ENCODE assay signal across 18 cellular contexts in the genomic region with DNA sequence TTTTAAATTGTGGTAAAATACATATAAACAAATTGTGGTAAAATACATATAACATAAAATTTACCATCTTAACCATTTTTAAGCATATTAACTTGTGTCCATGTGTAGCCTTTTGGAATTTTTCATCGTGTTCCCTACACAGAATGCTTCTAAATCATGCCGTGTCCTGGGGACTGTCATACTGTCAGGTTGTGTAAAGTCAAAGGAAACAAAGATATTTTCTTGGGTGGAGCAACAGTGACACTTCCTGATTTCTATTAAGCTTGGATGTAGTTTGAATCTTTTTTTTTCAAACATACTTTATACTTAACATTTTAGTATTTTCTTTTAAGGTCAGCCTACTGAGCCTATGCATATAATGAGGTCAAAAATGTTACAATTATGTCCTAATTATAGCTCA. TPM values are rescaled to one million over a fixed set of nuclear protein-coding genes. Genes with fewer than 3 reads are reported as not detected.
DNase-seq lines count a peak whose midpoint lies in the region; ATAC-seq and TF ChIP-seq lines count a peak whose summit lies in the region.
"Had no signal": no experiment of that assay in that cellular context is flagged by ENCODE, and none has a peak within 500 bp of the region (broad histone marks: within the 10 kb centered on the region; RNA-seq: fewer than 3 reads in every experiment).

No MANE protein-coding gene starts in this region.

- WGBS in heart right ventricle, 2 donors, result 19 to 24% methylated on average over 2 of the region's 2 CpGs
- 64 to 66% methylated on average over 2 of the region's 2 CpGs for WGBS in thyroid gland, 2 donors

- intact Hi-C loops in heart right ventricle (cut with DNase I) (no loop called here), Right ventricle myocardium superior (cut with DNase I) (no loop called here), thyroid gland (cut with DNase I) (no loop called here)

- H3K9ac ChIP-seq in mucosa of rectum (ENCODE audit: low read depth in 1 of 2, low read length in 2 of 2), result peak overlapping the region in 1 of 2 donors; percentile 36
- H3K9ac ChIP-seq: SK-N-SH had no signal

- H3K4me3 ChIP-seq in heart right ventricle (peak overlapping the region in 1 of 10 donors; percentile 3), Peyer's patch (no peak overlapping the region), mucosa of rectum (ENCODE audit: low read length in 2 of 2) (no peak overlapping the region), thyroid gland (replicated peaks in 1 of 3) (no peak overlapping the region)
- H3K4me3 ChIP-seq: ascending aorta had no signal

- H3K4me1 ChIP-seq in heart right ventricle (peaks cover 8 to 34% (median 24%) of the 10 kb centered on the region in 9 donors), Peyer's patch (peaks cover 0 to 11% (median 0%) of the 10 kb centered on the region in 4 donors), mucosa of rectum (ENCODE audit: control insufficient read depth in 2 of 2, insufficient read depth in 2 of 2, low read length in 2 of 2) (peaks cover 20 to 27% of the 10 kb centered on the region in 2 donors), thyroid gland (peaks cover 16 to 28% of the 10 kb centered on the region in 2 donors)

- DNase-seq in heart right ventricle (no peak), Right ventricle myocardium superior (no peak), Peyer's patch (no peak), thyroid gland (no peak), COLO829 (ENCODE audit: low spot score) (no peak), NCI-H187 treated with DMSO at 0.1 percent for 48 hours (lab: John Stamatoyannopoulos, UW) (no peak)
- DNase-seq: activated CD4-positive, alpha-beta memory T cell treated with anti-CD3 and anti-CD28 coated beads for 36 hours; activated naive CD8-positive, alpha-beta T cell treated with anti-CD3 and anti-CD28 coated beads for 36 hours; naive thymus-derived CD4-positive, alpha-beta T cell; SK-N-SH; stimulated activated CD4-positive, alpha-beta T cell treated with anti-CD3 and anti-CD28 coated beads, Interleukin-12 subunit alpha, Interleukin-12 subunit beta, amount 100 ng/mL, for 4 hours; stimulated activated CD4-positive, alpha-beta T cell treated with anti-CD3 and anti-CD28 coated beads, Interleukin-4, amount 100 ng/mL, for 24 hours; stimulated activated naive CD4-positive, alpha-beta T cell had no signal

- no peak for TF ChIP-seq POLR2A in Peyer's patch (IDR thresholded peaks at IDR 0.05)
- TF ChIP-seq POLR2A in thyroid gland (IDR thresholded peaks at IDR 0.05), result no peak

- no peaks in the 10 kb centered on the region for H3K27me3 ChIP-seq in heart right ventricle
- H3K27me3 ChIP-seq in Peyer's patch, result no peaks in the 10 kb centered on the region
- no peaks in the 10 kb centered on the region for H3K27me3 ChIP-seq in mucosa of rectum (ENCODE audit: control insufficient read depth in 2 of 2, insufficient read depth in 2 of 2, low read length in 2 of 2)
- no peaks in the 10 kb centered on the region for H3K27me3 ChIP-seq in thyroid gland
- H3K27me3 ChIP-seq: ascending aorta had no signal

- no peaks in the 10 kb centered on the region for H3K9me3 ChIP-seq in heart right ventricle
- H3K9me3 ChIP-seq in Peyer's patch, result no peaks in the 10 kb centered on the region
- no peaks in the 10 kb centered on the region for H3K9me3 ChIP-seq in mucosa of rectum (ENCODE audit: control insufficient read depth in 2 of 2, low read length in 2 of 2)
- H3K9me3 ChIP-seq in thyroid gland, result no peaks in the 10 kb centered on the region
- H3K9me3 ChIP-seq: ascending aorta, SK-N-SH, thoracic aorta had no signal

- peak in 1 of 8 donors; percentile 30 for ATAC-seq in heart right ventricle
- no peak for ATAC-seq in Right ventricle myocardium superior (ENCODE audit: poor library complexity)
- no peak for ATAC-seq in GM18873 (IDR thresholded peaks at IDR 0.05; ENCODE audit: low FRiP score, unreplicated experiment)
- ATAC-seq: naive thymus-derived CD4-positive, alpha-beta T cell had no signal

- TF ChIP-seq CTCF in heart right ventricle (IDR thresholded peaks at IDR 0.05) (no peak), Peyer's patch (IDR thresholded peaks at IDR 0.05) (no peak), thyroid gland (IDR thresholded peaks at IDR 0.05) (no peak)

- H3K27ac ChIP-seq in heart right ventricle, result peak overlapping the region in 9 of 10 donors; percentile 37 to 83 (median 63)
- H3K27ac ChIP-seq in Peyer's patch, result peak overlapping the region in 3 of 4 donors; percentile 45 to 81 (median 68)
- peak overlapping the region; percentile 82 to 87 for H3K27ac ChIP-seq in mucosa of rectum (ENCODE audit: low read depth in 2 of 2, low read length in 2 of 2)
- peak overlapping the region; percentile 38 to 73 (median 54) for H3K27ac ChIP-seq in thyroid gland
- H3K27ac ChIP-seq: ascending aorta, RWPE1, thoracic aorta had no signal

- H3K36me3 ChIP-seq in heart right ventricle (peaks cover 0 to 5% (median 0%) of the 10 kb centered on the region in 9 donors), Peyer's patch (peaks cover 0 to 5% (median 0%) of the 10 kb centered on the region in 3 donors), mucosa of rectum (ENCODE audit: control insufficient read depth in 2 of 2, insufficient read depth in 2 of 2, low read length in 2 of 2) (peaks cover 10 to 14% of the 10 kb centered on the region in 2 donors), thyroid gland (no peaks in the 10 kb centered on the region)
- H3K36me3 ChIP-seq: ascending aorta, thoracic aorta had no signal

RNA-seq across cellular contexts. Expression of a gene that starts 32.3 kb away (rescaled TPM):
- total RNA-seq in heart right ventricle, result 10 to 100 TPM; 11.4 to 21.2 (median 15.2) TPM
- polyA plus RNA-seq in heart right ventricle, result 1 to 10 TPM; 2.3 to 6.4 TPM
- total RNA-seq in Right ventricle myocardium superior, result 14.1 TPM
- total RNA-seq in Peyer's patch, result 10 to 100 TPM; 40.4 to 97.6 (median 69.8) TPM
- total RNA-seq in thyroid gland, result 10 to 100 TPM; 15.9 to 28.1 (median 20.4) TPM

RNA-seq across cellular contexts. Expression of a gene that starts 54.1 kb away (rescaled TPM):
- 1 to 10 TPM in 9 of 10 donors, under 1 TPM in 1; 0.99 to 5.8 (median 1.8) TPM for total RNA-seq in heart right ventricle
- polyA plus RNA-seq in heart right ventricle, result 10 to 100 TPM in 1 of 2 donors, 1 to 10 TPM in 1; 3.7 to 10.4 TPM
- 2.1 TPM for total RNA-seq in Right ventricle myocardium superior
- total RNA-seq in Peyer's patch, result 1 to 10 TPM in 3 of 4 donors, not detected in 1; 2.7 to 5.1 (median 3.2) TPM
- total RNA-seq in thyroid gland, result 10 to 100 TPM in 1 of 4 donors, 1 to 10 TPM in 3; 5.0 to 23.6 (median 6.5) TPM
